Comparison of ENCODE assay signal across 28 cellular contexts in the genomic region with DNA sequence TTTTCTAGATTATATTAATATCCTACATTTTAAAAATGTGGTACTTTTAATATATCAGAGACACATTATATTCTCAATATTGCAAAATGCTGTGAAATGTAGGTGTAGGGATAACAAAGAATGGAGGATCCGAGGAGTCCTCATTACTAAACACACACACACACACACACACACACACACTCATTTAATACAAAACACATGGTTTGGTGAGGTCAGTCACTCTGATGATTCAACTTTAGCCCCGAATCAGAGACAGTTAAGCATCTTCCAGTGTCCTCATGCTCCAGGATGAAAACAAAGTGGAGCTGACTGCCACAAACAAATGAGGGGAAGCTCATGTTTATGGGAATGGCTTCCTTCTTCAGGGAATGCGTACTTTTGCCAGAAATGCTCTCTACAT.
DNase-seq lines count a peak whose midpoint lies in the region; ATAC-seq, FAIRE-seq and TF ChIP-seq lines count a peak whose summit lies in the region.
"Had no signal": no experiment of that assay in that cellular context is flagged by ENCODE, and none has a peak within 500 bp of the region (broad histone marks: within the 10 kb centered on the region; RNA-seq: fewer than 3 reads in every experiment).

No MANE protein-coding gene starts in this region.

- H4K91ac ChIP-seq in H1 (replicated peaks; ENCODE audit: insufficient read length, low read length) (no peak overlapping the region), mesenchymal stem cell (ENCODE audit: low read length) (no peak overlapping the region)

- H3K14ac ChIP-seq in H1 (ENCODE audit: insufficient read length) (no peak overlapping the region), mesenchymal stem cell (ENCODE audit: low read length in 2 of 2) (no peak overlapping the region)

- peak overlapping the region; percentile 73; the same call in 1 of the 2 replicates for H2AFZ ChIP-seq in H1 (ENCODE audit: low read length)
- H2AFZ ChIP-seq in mesenchymal stem cell (ENCODE audit: low read depth, low read length): no peak overlapping the region

- H3K79me1 ChIP-seq in H1 (ENCODE audit: low read depth, low read length) (no peaks in the 10 kb centered on the region), mesenchymal stem cell (replicated peaks; ENCODE audit: low read length, poor library complexity, severe bottlenecking) (no peaks in the 10 kb centered on the region)

- H3K9me3 Mint-ChIP-seq in HFFc6: no peaks in the 10 kb centered on the region
- no peaks in the 10 kb centered on the region for H3K9me3 Mint-ChIP-seq in immature natural killer cell
- H3K9me3 Mint-ChIP-seq: T-cell had no signal

- H3K36me3 Mint-ChIP-seq in HFFc6 (ENCODE audit: low read depth) (peaks cover 8% of the 10 kb centered on the region; the same call in 1 of the 2 replicates), immature natural killer cell (peaks cover 0 to 4% (median 0%) of the 10 kb centered on the region in 3 donors)
- H3K36me3 Mint-ChIP-seq: activated naive CD4-positive, alpha-beta T cell treated with anti-CD3 and anti-CD28 coated beads, Interleukin-2, amount 50 U/mL, for 24 hours; CD8-positive, alpha-beta memory T cell; memory B cell; naive B cell; T-cell had no signal

- H4K8ac ChIP-seq in H1 (ENCODE audit: extremely low read depth, insufficient read depth, low read length): no peak overlapping the region
- H4K8ac ChIP-seq in mesenchymal stem cell (ENCODE audit: low read length): no peak overlapping the region

- H3K4me1 Mint-ChIP-seq in HFFc6 (ENCODE audit: low read depth) (peaks cover 44% of the 10 kb centered on the region), immature natural killer cell (peaks cover 0 to 5% of the 10 kb centered on the region in 2 donors)
- H3K4me1 Mint-ChIP-seq: memory B cell, naive B cell had no signal

- H3K27me3 Mint-ChIP-seq in HFFc6 (ENCODE audit: insufficient read depth) (peaks cover 8% of the 10 kb centered on the region), immature natural killer cell (ENCODE audit: low read depth in 3 of 3) (peaks cover 0 to 7% (median 3%) of the 10 kb centered on the region in 3 donors)
- H3K27me3 Mint-ChIP-seq: activated naive CD4-positive, alpha-beta T cell treated with anti-CD3 and anti-CD28 coated beads, Interleukin-2, amount 50 U/mL, for 24 hours; CD8-positive, alpha-beta memory T cell had no signal

- TF ChIP-seq EP300 in H1 (IDR thresholded peaks at IDR 0.05; ENCODE audit: borderline replicate concordance in 1 of 2, low read depth in 2 of 2, low read length in 2 of 2): no peak

- ATAC-seq in sciatic nerve: no peak
- no peak for ATAC-seq in body of pancreas
- ATAC-seq: A549; activated CD4-positive, alpha-beta T cell treated with anti-CD3 and anti-CD28 coated beads for 36 hours; left colon; T-cell had no signal

- H3K4me3 ChIP-seq in AG09309 (ENCODE audit: control insufficient read depth, low read depth, low read length) (no peak overlapping the region), H1 (ENCODE audit: extremely low read depth in 1 of 4, insufficient read depth in 2 of 4, low read depth in 3 of 4, low read length in 4 of 4) (no peak overlapping the region), mesenchymal stem cell (ENCODE audit: insufficient read depth in 1 of 2, low read depth in 1 of 2, low read length in 2 of 2) (no peak overlapping the region), body of pancreas (no peak overlapping the region)
- H3K4me3 ChIP-seq: A549, stomach, upper lobe of left lung had no signal

- H3K27ac Mint-ChIP-seq in HFFc6 (no peak overlapping the region), immature natural killer cell (no peak overlapping the region)
- H3K27ac Mint-ChIP-seq: activated CD4-positive, alpha-beta T cell treated with anti-CD3 and anti-CD28 coated beads for 36 hours; activated naive CD4-positive, alpha-beta T cell treated with anti-CD3 and anti-CD28 coated beads, Interleukin-2, amount 50 U/mL, for 24 hours; CD8-positive, alpha-beta memory T cell; memory B cell; naive B cell; T-cell had no signal

- H3K9me3 ChIP-seq in H1 (ENCODE audit: insufficient read depth in 2 of 2, low read depth in 1 of 2, low read length in 1 of 2) (no peaks in the 10 kb centered on the region), mesenchymal stem cell (ENCODE audit: control insufficient read depth, low read length) (no peaks in the 10 kb centered on the region), body of pancreas (no peaks in the 10 kb centered on the region)
- H3K9me3 ChIP-seq: stomach, upper lobe of left lung had no signal

- H3K4me1 ChIP-seq in H1 (replicated peaks in 1 of 4; ENCODE audit: control insufficient read depth in 3 of 4, insufficient read depth in 4 of 4, low read length in 3 of 4) (no peaks in the 10 kb centered on the region), mesenchymal stem cell (ENCODE audit: control insufficient read depth, insufficient read depth, low read depth, low read length) (peaks cover 5% of the 10 kb centered on the region), body of pancreas (no peaks in the 10 kb centered on the region)
- H3K4me1 ChIP-seq: A549, stomach, upper lobe of left lung had no signal

- H3K4me3 Mint-ChIP-seq in HFFc6 (no peak overlapping the region), immature natural killer cell (no peak overlapping the region)
- H3K4me3 Mint-ChIP-seq: activated CD4-positive, alpha-beta T cell treated with anti-CD3 and anti-CD28 coated beads for 36 hours; activated naive CD4-positive, alpha-beta T cell treated with anti-CD3 and anti-CD28 coated beads, Interleukin-2, amount 50 U/mL, for 24 hours; CD8-positive, alpha-beta memory T cell; memory B cell; naive B cell; T-cell had no signal

- no peaks in the 10 kb centered on the region for H3K27me3 ChIP-seq in H1 (replicated peaks in 1 of 4; ENCODE audit: control insufficient read depth in 3 of 4, extremely low read depth in 1 of 4, insufficient read depth in 3 of 4, low read length in 3 of 4)
- H3K27me3 ChIP-seq in mesenchymal stem cell (ENCODE audit: control insufficient read depth in 1 of 2, insufficient read depth in 1 of 2, low read length in 2 of 2): no peaks in the 10 kb centered on the region
- no peaks in the 10 kb centered on the region for H3K27me3 ChIP-seq in body of pancreas
- H3K27me3 ChIP-seq: stomach, upper lobe of left lung had no signal

- H2BK15ac ChIP-seq in H1 (ENCODE audit: low read length) (no peak overlapping the region), mesenchymal stem cell (ENCODE audit: low read depth, poor library complexity, severe bottlenecking) (no peak overlapping the region)

- DNase-seq in AG09309 (ENCODE audit: low read depth): peak; percentile 80
- DNase-seq in HFFc6: peak; percentile 89
- DNase-seq in H1 (ENCODE audit: low read depth in 1 of 2, low spot score in 2 of 2): no peak
- DNase-seq in mesenchymal stem cell: peak; percentile 44
- no peak for DNase-seq in SKM-1 (lab: John Stamatoyannopoulos, UW; ENCODE audit: unreplicated experiment)
- DNase-seq in sciatic nerve (ENCODE audit: low spot score): no peak
- DNase-seq in body of pancreas: no peak
- no peak for DNase-seq in immature natural killer cell
- DNase-seq: activated CD4-positive, alpha-beta T cell treated with anti-CD3 and anti-CD28 coated beads for 36 hours; CD8-positive, alpha-beta memory T cell; DMS153; glutamatergic neuron; Karpas-422; left colon; naive B cell; NCI-H1092; NCI-H1930; NCI-H2227 treated with DMSO at 0.1 percent for 48 hours; SHP77 treated with DMSO at 0.1 percent for 48 hours; stimulated activated CD4-positive, alpha-beta T cell treated with anti-CD3 and anti-CD28 coated beads, Interleukin-15, amount 100 ng/mL, for 24 hours; stomach; T-cell; upper lobe of left lung had no signal

- H3K9ac ChIP-seq in H1 (replicated peaks in 1 of 4; ENCODE audit: extremely low read depth in 1 of 4, low read depth in 3 of 4, low read length in 3 of 4) (no peak overlapping the region), mesenchymal stem cell (ENCODE audit: low read length) (peak overlapping the region; percentile 58)

- H2BK20ac ChIP-seq in H1 (ENCODE audit: low read length): no peak overlapping the region

- H3K4ac ChIP-seq in H1 (replicated peaks; ENCODE audit: insufficient read length, low read depth, low read length) (no peak overlapping the region), mesenchymal stem cell (ENCODE audit: low read depth in 1 of 2, low read length in 2 of 2) (no peak overlapping the region)

- POLR2A ChIA-PET in H1 (lab: Charles Lee; ENCODE audit: partially characterized antibody): interaction anchor here (0.6 kb wide), 1 partner anchor 494 kb away, joined by 3 read pairs; no protein-coding TSS in a partner anchor

- 91% methylated on average over 3 of the region's 3 CpGs; no CpG with 5 or more reads in 1 of the 2 experiments for WGBS in H1 (ENCODE audit: extremely low coverage in 1 of 2, insufficient coverage in 1 of 2, insufficient read length in 1 of 2, insufficient replicate concordance in 2 of 2, low coverage in 1 of 2, low lambda C conversion rate in 2 of 2, missing lambda C conversion rate in 1 of 2), 2 experiments
- WGBS in mesenchymal stem cell: 65% methylated on average over 3 of the region's 3 CpGs
- 57 to 68% methylated on average over 3 of the region's 3 CpGs for WGBS in body of pancreas, 2 donors

- H2BK5ac ChIP-seq in H1 (ENCODE audit: low read depth, low read length) (no peak overlapping the region), mesenchymal stem cell (ENCODE audit: low read depth, low read length, poor library complexity, severe bottlenecking) (no peak overlapping the region)

- CTCF ChIA-PET in H1 (lab: Charles Lee; ENCODE audit: partially characterized antibody): interaction anchor here (0.8 kb wide), 1 partner anchor 29 kb away, joined by 3 read pairs; no protein-coding TSS in a partner anchor

- H3K18ac ChIP-seq in H1 (ENCODE audit: extremely low read depth, low read length): no peak overlapping the region
- H3K18ac ChIP-seq in mesenchymal stem cell (ENCODE audit: low read depth in 1 of 2, low read length in 2 of 2): no peak overlapping the region

- TF ChIP-seq CTCF in AG09309 (IDR thresholded peaks at IDR 0.05; ENCODE audit: control insufficient read depth, insufficient read depth, low read depth, low read length, missing control alignments) (no peak), HFFc6 (IDR thresholded peaks at IDR 0.05) (no peak), H1 (IDR thresholded peaks at IDR 0.05; ENCODE audit: control extremely low read depth in 1 of 3, insufficient read depth in 1 of 3, low read depth in 1 of 3, low read length in 3 of 3) (no peak), body of pancreas (IDR thresholded peaks at IDR 0.05) (no peak)

- H3K4me2 ChIP-seq in H1 (ENCODE audit: insufficient read depth in 1 of 2, low read depth in 2 of 2, low read length in 2 of 2): no peak overlapping the region
- no peak overlapping the region for H3K4me2 ChIP-seq in mesenchymal stem cell (ENCODE audit: low read length, poor library complexity, severe bottlenecking)
- H3K4me2 ChIP-seq: A549 had no signal

- H3K56ac ChIP-seq in H1 (replicated peaks; ENCODE audit: insufficient read length, low read depth, low read length): no peak overlapping the region

- no peak for TF ChIP-seq POLR2A in H1 (IDR thresholded peaks at IDR 0.05; ENCODE audit: control extremely low read depth in 1 of 2, low read depth in 2 of 2, low read length in 2 of 2)
- TF ChIP-seq POLR2A in body of pancreas (IDR thresholded peaks at IDR 0.05): no peak

- no peaks in the 10 kb centered on the region for H3K36me3 ChIP-seq in H1 (ENCODE audit: control insufficient read depth in 2 of 4, insufficient read depth in 4 of 4, low read length in 3 of 4)
- H3K36me3 ChIP-seq in mesenchymal stem cell (ENCODE audit: control insufficient read depth in 1 of 2, insufficient read depth in 2 of 2, low read depth in 1 of 2, low read length in 2 of 2): no peaks in the 10 kb centered on the region
- H3K36me3 ChIP-seq in body of pancreas (replicated peaks in 1 of 2; ENCODE audit: insufficient read depth in 1 of 2, low read depth in 2 of 2): no peaks in the 10 kb centered on the region
- H3K36me3 ChIP-seq: stomach, upper lobe of left lung had no signal

- H3K23ac ChIP-seq in H1 (ENCODE audit: insufficient read length) (no peak overlapping the region), mesenchymal stem cell (ENCODE audit: low read length in 2 of 2) (no peak overlapping the region)

- H2BK12ac ChIP-seq in H1 (ENCODE audit: low read depth, low read length) (no peak overlapping the region), mesenchymal stem cell (ENCODE audit: low read length in 2 of 2) (no peak overlapping the region)

- H2AK5ac ChIP-seq in H1 (ENCODE audit: low read depth, low read length) (no peak overlapping the region), mesenchymal stem cell (ENCODE audit: low read length, severe bottlenecking) (no peak overlapping the region)

- no peak overlapping the region for H2BK120ac ChIP-seq in H1 (replicated peaks; ENCODE audit: low read depth, low read length)
- no peak overlapping the region for H2BK120ac ChIP-seq in mesenchymal stem cell (ENCODE audit: low read depth, low read length)

- TF ChIP-seq RAD21 in H1 (IDR thresholded peaks at IDR 0.05 in 1 of 2, conservative IDR thresholded peaks at IDR 0.05 in 1 of 2; ENCODE audit: low read depth in 2 of 2, low read length in 2 of 2): no peak

- H3K79me2 ChIP-seq in H1 (ENCODE audit: control insufficient read depth in 1 of 2, insufficient read depth in 2 of 2, low read length in 2 of 2): no peaks in the 10 kb centered on the region

- H4K5ac ChIP-seq in H1 (ENCODE audit: insufficient read length, low read depth, low read length): no peak overlapping the region

- H4K20me1 ChIP-seq in H1 (replicated peaks in 1 of 2; ENCODE audit: control insufficient read depth in 1 of 2, insufficient read depth in 2 of 2, low read length in 2 of 2): no peaks in the 10 kb centered on the region

- H3K27ac ChIP-seq in H1 (ENCODE audit: low read depth, low read length): no peak overlapping the region
- no peak overlapping the region for H3K27ac ChIP-seq in mesenchymal stem cell (ENCODE audit: low read length, poor library complexity, severe bottlenecking)
- H3K27ac ChIP-seq in body of pancreas: no peak overlapping the region
- H3K27ac ChIP-seq: A549, epithelial cell of prostate, stomach, upper lobe of left lung had no signal

- FAIRE-seq in H1 (lab: Jason Lieb, UNC): no peak
- FAIRE-seq: A549, GM12891 had no signal

- intact Hi-C loops in sciatic nerve (cut with DNase I): no loop called here
- intact Hi-C loops in body of pancreas (cut with DNase I): no loop called here

- no peaks in the 10 kb centered on the region for H3K23me2 ChIP-seq in H1 (ENCODE audit: low read depth, low read length)

Comparison
In these comparisons a context has a peak if more than half of its experiments do, and no peak if none do; other contexts are left out.
1. DNase-seq: peak in AG09309 (single experiment), HFFc6 (single experiment) and mesenchymal stem cell (single experiment); none in H1 (0 of 2), SKM-1 (single experiment), sciatic nerve (single experiment), body of pancreas (0 of 4) and immature natural killer cell (0 of 3).